ENCODE assay signal across 8 cellular contexts in genomic region chr3:177603137-177603603, GRCh38.
A peak's percentile ranks its signal among the peaks of the same experiment; 100 is the strongest.
DNase-seq lines count a peak whose midpoint lies in the region; ATAC-seq and TF ChIP-seq lines count a peak whose summit lies in the region.

No MANE protein-coding gene starts in this region.

- peak; percentile 60 for ATAC-seq in GM21529 (IDR thresholded peaks at IDR 0.05; ENCODE audit: unreplicated experiment)
- peak; percentile 9 for ATAC-seq in lung (ENCODE audit: insufficient read depth, low FRiP score)

- H3K27ac ChIP-seq in lung (ENCODE audit: low read depth in 1 of 2, low read length in 1 of 2), result peak overlapping the region in 1 of 2 donors; percentile 26

- no peaks in the 10 kb centered on the region for H3K27me3 ChIP-seq in lung (ENCODE audit: control insufficient read depth, insufficient read depth)

- 48 to 68% methylated on average over 2 of the region's 2 CpGs for WGBS in lung, 2 donors

- H3K36me3 ChIP-seq in lung (ENCODE audit: control insufficient read depth in 2 of 2, insufficient read depth in 2 of 2, low read length in 2 of 2), result no peaks in the 10 kb centered on the region

- no peak overlapping the region for H3K4me3 ChIP-seq in lung

- DNase-seq in DMS 273 treated with DMSO at 0.1 percent for 48 hours (lab: John Stamatoyannopoulos, UW) (peak; percentile 24), NOMO-1 treated with dmso at 0.1 percent for 144 hours (lab: John Stamatoyannopoulos, UW; ENCODE audit: unreplicated experiment) (peak; percentile 37), lung (ENCODE audit: low spot score) (no peak), DMS53 treated with DMSO at 0.1 percent for 48 hours (lab: John Stamatoyannopoulos, UW; ENCODE audit: unreplicated experiment) (no peak), NCI-H446 treated with DMSO at 0.1 percent for 48 hours (lab: John Stamatoyannopoulos, UW) (no peak)
- DNase-seq in stimulated activated CD8-positive, alpha-beta memory T cell treated with anti-CD3 and anti-CD28 coated beads, Interleukin-4, amount 100 ng/mL, for 48 hours, result no peak
- no peak for DNase-seq in activated CD4-positive, CD25-positive, alpha-beta regulatory T cell treated with anti-CD3 and anti-CD28 coated beads, Interleukin-2, amount 50 U/mL, for 72 hours

- H3K9me3 ChIP-seq in lung (ENCODE audit: control insufficient read depth in 2 of 2, insufficient read depth in 1 of 2, low read length in 1 of 2), result peaks cover 0 to 1% of the 10 kb centered on the region in 2 donors

- H3K4me1 ChIP-seq in lung (ENCODE audit: control insufficient read depth in 2 of 2, insufficient read depth in 2 of 2, low read length in 2 of 2), result peaks cover 3 to 22% of the 10 kb centered on the region in 2 donors

- TF ChIP-seq CTCF in lung (IDR thresholded peaks at IDR 0.05; ENCODE audit: control extremely low read depth, extremely low read depth), result no peak

Comparison
In these comparisons a context has a peak if more than half of its experiments do, and no peak if none do; other contexts are left out.
1. DNase-seq: peak in DMS 273 treated with DMSO at 0.1 percent for 48 hours (single experiment) and NOMO-1 treated with dmso at 0.1 percent for 144 hours (single experiment); none in lung (single experiment), stimulated activated CD8-positive, alpha-beta memory T cell treated with anti-CD3 and anti-CD28 coated beads, Interleukin-4, amount 100 ng/mL, for 48 hours (single experiment), DMS53 treated with DMSO at 0.1 percent for 48 hours (single experiment), NCI-H446 treated with DMSO at 0.1 percent for 48 hours (single experiment) and activated CD4-positive, CD25-positive, alpha-beta regulatory T cell treated with anti-CD3 and anti-CD28 coated beads, Interleukin-2, amount 50 U/mL, for 72 hours (single experiment).